9 cellular contexts compared by ENCODE assay signal in genomic region chr2:231489990-231490389, GRCh38. TPM values are rescaled to one million over a fixed set of nuclear protein-coding genes. Genes with fewer than 3 reads are reported as not detected.
DNase-seq lines count a peak whose midpoint lies in the region; ATAC-seq and TF ChIP-seq lines count a peak whose summit lies in the region.
"Had no signal": no experiment of that assay in that cellular context is flagged by ENCODE, and none has a peak within 500 bp of the region (broad histone marks: within the 10 kb centered on the region; RNA-seq: fewer than 3 reads in every experiment).

No MANE protein-coding gene starts in this region.

- H3K9me3 ChIP-seq in GM23248 (ENCODE audit: low read depth) (no peaks in the 10 kb centered on the region), right lobe of liver (no peaks in the 10 kb centered on the region)

- WGBS in GM23248 (ENCODE audit: low coverage in 1 of 2, low lambda C conversion rate in 2 of 2, missing lambda C conversion rate in 2 of 2), 2 experiments: 77 to 81% methylated on average over 14 of the region's 14 CpGs
- WGBS in right lobe of liver (ENCODE audit: insufficient coverage, low coverage, low lambda C conversion rate, missing lambda C conversion rate): 90% methylated on average over 6 of the region's 14 CpGs

- H3K9ac ChIP-seq in GM23248: no peak overlapping the region

- no peak overlapping the region for H3K4me3 ChIP-seq in GM23248
- no peak overlapping the region for H3K4me3 ChIP-seq in right lobe of liver

- no peaks in the 10 kb centered on the region for H3K4me1 ChIP-seq in GM23248 (ENCODE audit: insufficient read depth)
- H3K4me1 ChIP-seq in right lobe of liver: no peaks in the 10 kb centered on the region

- H3K27ac ChIP-seq in C4-2B (no peak overlapping the region), GM23248 (no peak overlapping the region), right lobe of liver (no peak overlapping the region)

- no peaks in the 10 kb centered on the region for H3K79me2 ChIP-seq in GM23248 (ENCODE audit: insufficient read depth)

- ATAC-seq in right lobe of liver (no peak), HG02885 (IDR thresholded peaks at IDR 0.05; ENCODE audit: poor library complexity, unreplicated experiment) (no peak)

- no peak overlapping the region for H3K4me2 ChIP-seq in GM23248 (ENCODE audit: unreplicated experiment)

- H3K9me2 ChIP-seq in GM23248 (ENCODE audit: insufficient read depth): no peaks in the 10 kb centered on the region

- no peaks in the 10 kb centered on the region for H4K20me1 ChIP-seq in GM23248 (ENCODE audit: insufficient read depth)

- TF ChIP-seq POLR2A in right lobe of liver (IDR thresholded peaks at IDR 0.05): no peak

- DNase-seq in GM23248 (peak; percentile 26), right lobe of liver (no peak), GM20000 (ENCODE audit: low spot score) (no peak), D341Med (ENCODE audit: low spot score) (no peak), HPDE6-E6E7 (ENCODE audit: extremely low spot score) (no peak)
- peak; percentile 26 for DNase-seq in activated T-cell treated with anti-CD3 and anti-CD28 coated beads, Interleukin-2, amount 50 U/mL, for 1 hour
- DNase-seq: NCI-H524 treated with DMSO at 0.1 percent for 48 hours had no signal

- no peak overlapping the region for H2AFZ ChIP-seq in GM23248

- in situ Hi-C loops in GM23248 (cut with MboI): no loop called here

- TF ChIP-seq CTCF in C4-2B (conservative IDR thresholded peaks at IDR 0.05) (peak; percentile 36), right lobe of liver (IDR thresholded peaks at IDR 0.05) (peak in 3 of 4 donors; percentile 16 to 18 (median 17)), GM20000 (IDR thresholded peaks at IDR 0.05; ENCODE audit: extremely low read depth, missing control alignments) (no peak)

- H3F3A ChIP-seq in GM23248 (ENCODE audit: insufficient read depth): no peaks in the 10 kb centered on the region

- intact Hi-C loops in right lobe of liver (cut with DNase I): no loop called here

- no peaks in the 10 kb centered on the region for H3K27me3 ChIP-seq in GM23248 (replicated peaks; ENCODE audit: insufficient read depth)
- no peaks in the 10 kb centered on the region for H3K27me3 ChIP-seq in right lobe of liver

- H3K36me3 ChIP-seq in GM23248 (ENCODE audit: low read depth) (no peaks in the 10 kb centered on the region), right lobe of liver (no peaks in the 10 kb centered on the region)

RNA-seq across cellular contexts. Expression of gene NCL, which starts 25.7 kb away (rescaled TPM):
- 113 and 147 TPM in 2 replicates for total RNA-seq in GM23248 (2014; rRNA removed; shearing (Covaris generic))
- polyA plus RNA-seq in GM23248 (2016; fragmentation: Nextera tagmentation; extraction: Ambion mirVana): 412 and 430 TPM in 2 replicates
- 100 to 1,000 TPM in 5 of 6 experiments, 10 to 100 TPM in 1; 78.8 to 203 (median 146) TPM for total RNA-seq in right lobe of liver

RNA-seq across cellular contexts. Expression of gene NMUR1, which starts 40.3 kb away (rescaled TPM):
- total RNA-seq in GM23248 (2014; rRNA removed; shearing (Covaris generic)): not detected in 2 replicates
- not detected in 2 replicates for polyA plus RNA-seq in GM23248 (2016; fragmentation: Nextera tagmentation; extraction: Ambion mirVana)
- total RNA-seq in right lobe of liver: under 1 TPM; 0.11 to 0.66 (median 0.36) TPM

Comparison
In these comparisons a context has a peak if more than half of its experiments do, and no peak if none do; other contexts are left out.
1. DNase-seq: peak in GM23248 (single experiment) and activated T-cell treated with anti-CD3 and anti-CD28 coated beads, Interleukin-2, amount 50 U/mL, for 1 hour (single experiment); none in right lobe of liver (0 of 3), GM20000 (single experiment), D341Med (single experiment) and HPDE6-E6E7 (single experiment).